11 cellular contexts compared by ENCODE assay signal in the genomic region with DNA sequence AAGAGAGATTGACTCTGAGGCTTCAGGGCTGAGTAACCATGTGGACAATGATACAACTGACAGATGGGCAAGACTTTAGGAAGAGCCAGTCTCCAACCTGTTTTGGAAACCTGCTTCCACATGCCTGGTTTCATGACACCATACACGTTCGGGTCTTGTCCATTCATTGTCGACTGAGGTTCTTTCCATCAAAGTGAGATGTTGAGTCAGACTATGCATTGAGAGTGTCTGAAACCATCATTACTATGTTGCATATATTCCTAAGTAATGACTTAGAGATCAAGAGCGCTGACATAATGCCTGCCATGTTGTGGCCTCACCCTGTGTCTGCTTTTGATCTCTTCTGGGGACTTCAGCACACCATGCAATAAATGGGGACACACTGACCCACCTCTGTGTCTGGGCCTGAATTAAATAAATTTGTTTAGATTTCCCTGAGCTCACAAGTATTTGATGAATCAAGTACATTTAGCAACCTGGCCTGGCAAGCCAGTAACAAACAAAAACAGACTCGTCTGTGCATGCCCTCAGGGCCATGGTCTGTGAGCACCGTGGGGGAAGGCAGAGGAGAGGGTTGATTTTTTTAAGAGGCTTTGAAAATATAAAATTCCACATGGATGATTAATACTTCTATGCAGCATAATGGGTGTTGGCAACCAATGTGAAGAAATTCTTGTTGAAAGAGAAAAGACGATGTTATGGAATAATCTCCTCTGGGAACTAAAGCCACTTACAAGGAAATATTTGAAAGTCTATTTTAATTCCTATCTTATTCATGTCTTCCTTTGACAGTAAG. TPM values are rescaled to one million over a fixed set of nuclear protein-coding genes. Genes with fewer than 3 reads are reported as not detected.
DNase-seq lines count a peak whose midpoint lies in the region; ATAC-seq, FAIRE-seq and TF ChIP-seq lines count a peak whose summit lies in the region.
"Had no signal": no experiment of that assay in that cellular context is flagged by ENCODE, and none has a peak within 500 bp of the region (broad histone marks: within the 10 kb centered on the region; RNA-seq: fewer than 3 reads in every experiment).

No MANE protein-coding gene starts in this region.

- no peaks in the 10 kb centered on the region for H3K36me3 Mint-ChIP-seq in GM23338 (ENCODE audit: low read depth)
- no peaks in the 10 kb centered on the region for H3K36me3 Mint-ChIP-seq in stimulated activated effector memory CD8-positive, alpha-beta T cell treated with anti-CD3 and anti-CD28 coated beads, Interleukin-12 subunit alpha, Interleukin-12 subunit beta, amount 100 ng/mL, for 72 hours
- H3K36me3 Mint-ChIP-seq: stimulated activated naive B cell treated with anti-CD40 and anti-IgM and Interleukin-4, amounts not matched to agents 10 μg/mL and 1 μg/mL and 100 μg/mL, for 72 hours had no signal

- TF ChIP-seq POLR2A in A549 (IDR thresholded peaks at IDR 0.05; ENCODE audit: low read length), result no peak

- no peaks in the 10 kb centered on the region for H3K27me3 ChIP-seq in GM23338 (ENCODE audit: insufficient read depth)

- peaks cover 1% of the 10 kb centered on the region for H3K27me3 Mint-ChIP-seq in GM23338 (ENCODE audit: insufficient read depth, low read depth, poor library complexity)

- no peak for FAIRE-seq in A549 (lab: Jason Lieb, UNC)
- FAIRE-seq: colon had no signal

- 54% methylated on average over 7 of the region's 7 CpGs for WGBS in A549 (ENCODE audit: missing lambda C conversion rate)

- no peaks in the 10 kb centered on the region for H3F3A ChIP-seq in GM23338 (replicated peaks; ENCODE audit: low read depth)

- no peaks in the 10 kb centered on the region for H3K4me1 Mint-ChIP-seq in GM23338
- peaks cover 7% of the 10 kb centered on the region for H3K4me1 Mint-ChIP-seq in stimulated activated effector memory CD8-positive, alpha-beta T cell treated with anti-CD3 and anti-CD28 coated beads, Interleukin-12 subunit alpha, Interleukin-12 subunit beta, amount 100 ng/mL, for 72 hours

- 0 out of 2 replicates have a peak overlapping the region, but pooled peaks have one; percentile 28 for H3K27ac Mint-ChIP-seq in GM23338
- H3K27ac Mint-ChIP-seq in stimulated activated effector memory CD8-positive, alpha-beta T cell treated with anti-CD3 and anti-CD28 coated beads, Interleukin-12 subunit alpha, Interleukin-12 subunit beta, amount 100 ng/mL, for 72 hours, result no peak overlapping the region
- H3K27ac Mint-ChIP-seq: stimulated activated naive B cell treated with anti-CD40 and anti-IgM and Interleukin-4, amounts not matched to agents 10 μg/mL and 1 μg/mL and 100 μg/mL, for 72 hours had no signal

- TF ChIP-seq CTCF in A549 (IDR thresholded peaks at IDR 0.05) (no peak), GM23338 (conservative IDR thresholded peaks at IDR 0.05; ENCODE audit: low read depth in 2 of 2) (no peak), fibroblast of villous mesenchyme (IDR thresholded peaks at IDR 0.05; ENCODE audit: insufficient read depth, low read depth, low read length) (no peak)

- 0 out of 2 replicates have a peak, but pooled peaks cover 12% of the 10 kb centered on the region for H3K9me2 ChIP-seq in GM23338 (ENCODE audit: insufficient read depth)

- no peaks in the 10 kb centered on the region; the same call in 2 of the 3 replicates for H3K9me3 Mint-ChIP-seq in GM23338
- no peaks in the 10 kb centered on the region for H3K9me3 Mint-ChIP-seq in stimulated activated effector memory CD8-positive, alpha-beta T cell treated with anti-CD3 and anti-CD28 coated beads, Interleukin-12 subunit alpha, Interleukin-12 subunit beta, amount 100 ng/mL, for 72 hours
- H3K9me3 Mint-ChIP-seq: stimulated activated naive B cell treated with anti-CD40 and anti-IgM and Interleukin-4, amounts not matched to agents 10 μg/mL and 1 μg/mL and 100 μg/mL, for 72 hours had no signal

- H3K4me1 ChIP-seq in A549, result peaks cover 40% of the 10 kb centered on the region
- H3K4me1 ChIP-seq in GM23338 (ENCODE audit: insufficient read depth), result no peaks in the 10 kb centered on the region

- CTCF ChIA-PET in A549 (lab: Yijun Ruan, JAX), result interaction anchor here (0.7 to 2.4 kb wide), 2 partner anchors 15 to 25 kb away, joined by 3 to 10 read pairs; no protein-coding TSS in a partner anchor

- H2AFZ ChIP-seq in GM23338, result 0 out of 2 replicates have a peak overlapping the region, but pooled peaks have one; percentile 19

- DNase-seq in A549 (ENCODE audit: low read depth in 1 of 2, low spot score in 1 of 2) (peak; percentile 20 to 72), GM23338 (ENCODE audit: low spot score) (no peak), T1000 (lab: John Stamatoyannopoulos, UW) (peak; percentile 65), fibroblast of villous mesenchyme (ENCODE audit: low read depth) (peak; percentile 85), NCI-H2107 (lab: John Stamatoyannopoulos, UW) (no peak)
- DNase-seq in activated naive CD4-positive, alpha-beta T cell treated with anti-CD3 and anti-CD28 coated beads, Interleukin-2, amount 50 U/mL, for 16 hours, result no peak
- DNase-seq in stimulated activated effector memory CD8-positive, alpha-beta T cell treated with anti-CD3 and anti-CD28 coated beads, Interleukin-12 subunit alpha, Interleukin-12 subunit beta, amount 100 ng/mL, for 72 hours (ENCODE audit: low spot score in 2 of 2), result no peak
- DNase-seq: Kasumi-1; stimulated activated naive B cell treated with anti-CD40 and anti-IgM and Interleukin-4, amounts not matched to agents 10 μg/mL and 1 μg/mL and 100 μg/mL, for 72 hours had no signal

- H3K79me2 ChIP-seq in GM23338 (replicated peaks; ENCODE audit: insufficient read depth), result no peaks in the 10 kb centered on the region

- H3K4me3 ChIP-seq in A549, result no peak overlapping the region
- H3K4me3 ChIP-seq in GM23338, result no peak overlapping the region
- no peak overlapping the region for H3K4me3 ChIP-seq in fibroblast of villous mesenchyme (ENCODE audit: low read depth, low read length)

- peak in 1 of 2 experiments; percentile 69; a peak in 2 of 5 replicates for TF ChIP-seq EP300 in A549 (IDR thresholded peaks at IDR 0.05)

- H4K20me1 ChIP-seq in GM23338 (replicated peaks; ENCODE audit: insufficient read depth), result no peaks in the 10 kb centered on the region

- POLR2A ChIA-PET in A549 (lab: Yijun Ruan, JAX), result interaction anchor here (0.5 to 0.7 kb wide), 2 partner anchors 95 to 433 kb away, joined by 3 read pairs; no protein-coding TSS in a partner anchor

- peak overlapping the region; percentile 79 to 89 for H3K27ac ChIP-seq in A549
- H3K27ac ChIP-seq in GM23338 (ENCODE audit: low read depth), result no peak overlapping the region

- no peaks in the 10 kb centered on the region for H3K9me3 ChIP-seq in A549

- no peak overlapping the region for H3K4me3 Mint-ChIP-seq in GM23338
- H3K4me3 Mint-ChIP-seq in stimulated activated effector memory CD8-positive, alpha-beta T cell treated with anti-CD3 and anti-CD28 coated beads, Interleukin-12 subunit alpha, Interleukin-12 subunit beta, amount 100 ng/mL, for 72 hours, result no peak overlapping the region
- H3K4me3 Mint-ChIP-seq: stimulated activated naive B cell treated with anti-CD40 and anti-IgM and Interleukin-4, amounts not matched to agents 10 μg/mL and 1 μg/mL and 100 μg/mL, for 72 hours had no signal

- H3K4me2 ChIP-seq in A549, result peak overlapping the region; percentile 69
- H3K4me2 ChIP-seq in GM23338, result no peak overlapping the region

- peak in 1 of 2 experiments; percentile 27; a peak in 2 of 5 replicates for TF ChIP-seq RAD21 in A549 (conservative IDR thresholded peaks at IDR 0.05 in 1 of 2, IDR thresholded peaks at IDR 0.05 in 1 of 2)

- ATAC-seq in A549, result peak; percentile 76 to 91
- ATAC-seq in GM23338, result no peak
- ATAC-seq in HG02759 (IDR thresholded peaks at IDR 0.05; ENCODE audit: unreplicated experiment), result no peak
- ATAC-seq in stimulated activated effector memory CD8-positive, alpha-beta T cell treated with anti-CD3 and anti-CD28 coated beads, Interleukin-12 subunit alpha, Interleukin-12 subunit beta, amount 100 ng/mL, for 72 hours, result no peak

- H3K36me3 ChIP-seq in GM23338 (ENCODE audit: insufficient read depth), result no peaks in the 10 kb centered on the region

TF ChIP-seq in A549, 52 proteins besides CTCF, POLR2A, EP300 and RAD21 (continues in another document):
- TF ChIP-seq ATOH8 (CRISPR knock-in tag; IDR thresholded peaks at IDR 0.05; ENCODE audit: low read depth), result no peak
- no peak for TF ChIP-seq SREBF2 (IDR thresholded peaks at IDR 0.05)
- TF ChIP-seq TFCP2L1 (CRISPR knock-in tag; IDR thresholded peaks at IDR 0.05), result no peak

TF ChIP-seq in GM23338, 12 proteins besides CTCF, POLR2A, EP300 and RAD21:
- TF ChIP-seq ZNF331 (CRISPR knock-in tag; IDR thresholded peaks at IDR 0.05; ENCODE audit: low read depth), result no peak
- TF ChIP-seq EZH2phosphoT487 (IDR thresholded peaks at IDR 0.05; ENCODE audit: unreplicated experiment), result no peak
- no peak for TF ChIP-seq ZNF114 (CRISPR knock-in tag; IDR thresholded peaks at IDR 0.05)

RNA-seq across cellular contexts. Expression of gene UBAC2, which starts 49.9 kb away (rescaled TPM):
- polyA plus RNA-seq in A549 (2011; rRNA removed), result 92.8 and 103 TPM in 2 replicates
- 44.3 and 57.1 TPM in 2 replicates for polyA plus RNA-seq in A549 (2012; cell fraction: cytosol; rRNA removed)
- polyA plus RNA-seq in A549 (2012; cell fraction: nucleus; rRNA removed), result 40.9 and 51.8 TPM in 2 replicates
- polyA plus RNA-seq in A549 (2017; fragmentation: RNase III; extraction: RNeasy Plus Mini Kit Qiagen cat#74134 plus additional on column Dnase treatment), result 59.8 to 63.2 TPM (median 61.6 TPM) in 3 replicates
- 34.0 and 34.5 TPM in 2 replicates for polyA minus RNA-seq in A549 (2011; rRNA and poly(A)+ RNA removed)
- 76.9 and 112 TPM in 2 replicates for total RNA-seq in GM23338 (2014; rRNA removed; shearing (Covaris generic))
- 34.3 and 37.9 TPM in 2 replicates for polyA plus RNA-seq in GM23338 (2016; fragmentation: Nextera tagmentation; extraction: Ambion mirVana)
- total RNA-seq in fibroblast of villous mesenchyme, result 30.0 and 45.3 TPM in 2 replicates

Comparison
In these comparisons a context has a peak if more than half of its experiments do, and no peak if none do; other contexts are left out.
1. ATAC-seq: peak in A549 (2 of 2); none in GM23338 (single experiment), HG02759 (single experiment) and stimulated activated effector memory CD8-positive, alpha-beta T cell treated with anti-CD3 and anti-CD28 coated beads, Interleukin-12 subunit alpha, Interleukin-12 subunit beta, amount 100 ng/mL, for 72 hours (single experiment).
2. DNase-seq: peak in A549 (2 of 2), T1000 (single experiment) and fibroblast of villous mesenchyme (single experiment); none in GM23338 (single experiment), activated naive CD4-positive, alpha-beta T cell treated with anti-CD3 and anti-CD28 coated beads, Interleukin-2, amount 50 U/mL, for 16 hours (single experiment), NCI-H2107 (single experiment) and stimulated activated effector memory CD8-positive, alpha-beta T cell treated with anti-CD3 and anti-CD28 coated beads, Interleukin-12 subunit alpha, Interleukin-12 subunit beta, amount 100 ng/mL, for 72 hours (0 of 2).